Comparison of ENCODE assay signal across 24 cellular contexts in the genomic region with DNA sequence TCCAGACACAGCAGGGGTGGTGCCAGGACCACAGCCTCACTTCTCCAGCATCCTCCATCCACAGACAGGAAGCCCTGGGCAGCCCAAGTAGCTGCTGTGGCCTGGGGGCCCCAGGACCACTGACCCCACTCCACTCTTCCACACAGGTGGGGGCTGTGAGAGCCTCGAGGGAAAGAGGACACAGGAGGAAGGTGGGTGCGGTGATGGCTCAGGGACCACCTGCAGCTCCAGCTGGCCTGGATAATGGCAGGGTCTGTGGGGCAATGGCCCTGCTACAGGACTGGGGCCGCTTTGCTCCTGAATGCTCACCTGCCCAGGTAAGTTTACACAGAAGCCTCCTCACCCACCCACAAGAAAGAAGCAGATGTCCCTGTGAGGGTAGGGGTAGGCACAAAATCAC. TPM values are rescaled to one million over a fixed set of nuclear protein-coding genes. Genes with fewer than 3 reads are reported as not detected.
"Had no signal": no experiment of that assay in that cellular context is flagged by ENCODE, and none has a peak within 500 bp of the region (broad histone marks: within the 10 kb centered on the region; RNA-seq: fewer than 3 reads in every experiment).

No MANE protein-coding gene starts in this region.

- H3K27me3 ChIP-seq: SJSA1 had no signal

- DNase-seq: KBM-7, MV-4-11, NCI-H1048, NCI-H1105, NCI-H1417, NCI-H1436 treated with DMSO at 0.1 percent for 48 hours, NCI-H187, NCI-H2029, NCI-H2081 treated with DMSO at 0.1 percent for 48 hours, NCI-H2171, NCI-H226, NCI-H446, NCI-H510A, NCI-H524 treated with DMSO at 0.1 percent for 48 hours, NCI-H69, NCI-H774, Right ventricle myocardium superior, RPMI8226, SIG-M5 had no signal

- H3K4me3 ChIP-seq: SJSA1, SK-N-MC had no signal

- H3K36me3 ChIP-seq: SJSA1 had no signal

- H3K9me3 ChIP-seq: SJSA1 had no signal

- H3K27ac ChIP-seq: SJSA1, SK-N-MC had no signal

RNA-seq across cellular contexts. Expression of gene PRSS38, which starts 18.3 kb away (rescaled TPM):
- total RNA-seq: HT-29, LHCN-M2, MCF 10A, Right ventricle myocardium superior, SJSA1 had no signal
